ENCODE assay signal across 25 cellular contexts in the genomic region with DNA sequence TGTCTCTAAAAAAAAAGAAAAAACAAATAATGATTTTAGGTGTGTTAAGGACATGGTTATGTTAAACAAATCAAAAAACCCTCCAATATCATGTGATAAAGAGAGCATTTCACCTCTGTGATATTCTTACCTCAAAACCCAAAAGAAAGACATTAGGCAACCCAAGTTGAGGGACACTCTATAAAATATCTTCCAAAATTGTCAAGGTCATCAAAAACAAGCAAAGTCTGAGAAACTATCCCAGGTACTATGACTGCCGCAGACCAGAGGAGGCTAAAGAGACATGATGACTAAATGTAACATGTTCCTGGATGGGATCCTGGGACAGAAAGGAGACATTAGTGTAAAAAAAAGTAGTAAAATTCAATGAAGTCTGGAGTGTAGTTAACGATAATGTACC.
"Had no signal": no experiment of that assay in that cellular context is flagged by ENCODE, and none has a peak within 500 bp of the region (broad histone marks: within the 10 kb centered on the region; RNA-seq: fewer than 3 reads in every experiment).

No MANE protein-coding gene starts in this region.

- H3K4me3 ChIP-seq: SJSA1, SK-N-MC had no signal

- H3K27me3 ChIP-seq: SJSA1 had no signal

- H3K27ac Mint-ChIP-seq: T-cell had no signal

- H3K9me3 Mint-ChIP-seq: T-cell had no signal

- DNase-seq: Kasumi-1, MV-4-11, NCI-H1092, NCI-H1105 treated with DMSO at 0.1 percent for 48 hours, NCI-H1417 treated with DMSO at 0.1 percent for 48 hours, NCI-H146, NCI-H1694 treated with DMSO at 0.1 percent for 48 hours, NCI-H1930, NCI-H2081 treated with DMSO at 0.1 percent for 48 hours, NCI-H2171, NCI-H226, NCI-H446, NCI-H510A, NCI-H524 treated with DMSO at 0.1 percent for 48 hours, NCI-H69, NCI-H774, Right ventricle myocardium superior, RPMI8226, SIG-M5, SW 1271, T-cell had no signal

- H3K9ac ChIP-seq: KMS-11 had no signal

- ATAC-seq: T-cell had no signal

- H3K4me3 Mint-ChIP-seq: T-cell had no signal

- H3K27ac ChIP-seq: HL-60, KMS-11, SJSA1, SK-N-MC had no signal

- H3K9me3 ChIP-seq: SJSA1 had no signal

- H3K27me3 Mint-ChIP-seq: T-cell had no signal

- H3K4me2 ChIP-seq: KMS-11 had no signal
